Comparison of ENCODE assay signal across 24 cellular contexts in genomic region chr3:17057316-17057715, GRCh38.
DNase-seq lines count a peak whose midpoint lies in the region; ATAC-seq and TF ChIP-seq lines count a peak whose summit lies in the region.
"Had no signal": no experiment of that assay in that cellular context is flagged by ENCODE, and none has a peak within 500 bp of the region (broad histone marks: within the 10 kb centered on the region; RNA-seq: fewer than 3 reads in every experiment).

No MANE protein-coding gene starts in this region.

- H2AFZ ChIP-seq in GM23248 (no peak overlapping the region), SK-N-SH (ENCODE audit: low read depth) (0 out of 2 replicates have a peak overlapping the region, but pooled peaks have one; percentile 17)

- no peaks in the 10 kb centered on the region for H3K9me3 ChIP-seq in GM23248 (ENCODE audit: low read depth)
- no peaks in the 10 kb centered on the region for H3K9me3 ChIP-seq in SK-N-SH
- no peaks in the 10 kb centered on the region for H3K9me3 ChIP-seq in T-helper 17 cell (ENCODE audit: control insufficient read depth, low read length, poor library complexity, severe bottlenecking)
- H3K9me3 ChIP-seq in Peyer's patch = no peaks in the 10 kb centered on the region
- H3K9me3 ChIP-seq: testis had no signal

- H3K4me1 ChIP-seq in GM23248 (ENCODE audit: insufficient read depth) (peaks cover 23% of the 10 kb centered on the region), SK-N-SH (ENCODE audit: control insufficient read depth in 1 of 2, insufficient read depth in 2 of 2, low read depth in 1 of 2, low read length in 1 of 2) (no peaks in the 10 kb centered on the region), Peyer's patch (no peaks in the 10 kb centered on the region)

- H3K4me3 Mint-ChIP-seq in T-helper 17 cell = no peak overlapping the region
- H3K4me3 Mint-ChIP-seq: B cell; memory B cell; natural killer cell; T-helper 2 cell treated with Interferon-gamma antibody and Interleukin-4, amounts not matched to agents 5 μg/mL and 100 μg/mL, for 36 hours had no signal

- CTCF ChIA-PET in SK-N-SH (lab: Yijun Ruan, JAX) = interaction anchor here (1.4 kb wide), 1 partner anchor 11 kb away, joined by 3 read pairs; no protein-coding TSS in a partner anchor

- H3K27ac ChIP-seq in GM23248 (peak overlapping the region; percentile 66), SK-N-SH (ENCODE audit: low read depth in 2 of 2, low read length in 1 of 2) (peak overlapping the region in 1 of 2 experiments; percentile 60; a peak in 2 of 4 replicates), Peyer's patch (no peak overlapping the region)
- H3K27ac ChIP-seq: dorsolateral prefrontal cortex, testis had no signal

- peak in 1 of 2 experiments; percentile 52; a peak in 1 of 4 replicates for TF ChIP-seq EP300 in SK-N-SH (IDR thresholded peaks at IDR 0.05; ENCODE audit: borderline replicate concordance in 1 of 2, low read depth in 1 of 2, low read length in 1 of 2)

- H3K9ac ChIP-seq in GM23248 = peak overlapping the region; percentile 7; the same call in 1 of the 2 replicates
- no peak overlapping the region for H3K9ac ChIP-seq in SK-N-SH

- WGBS in GM23248 (ENCODE audit: low coverage in 1 of 2, low lambda C conversion rate in 2 of 2, missing lambda C conversion rate in 2 of 2), 2 experiments = 20 to 23% methylated on average over 4 of the region's 4 CpGs
- WGBS in SK-N-SH (ENCODE audit: low lambda C conversion rate) = 39% methylated on average over 4 of the region's 4 CpGs

- POLR2A ChIA-PET in SK-N-SH (lab: Yijun Ruan, JAX) = no interaction called here

- H4K20me1 ChIP-seq in GM23248 (ENCODE audit: insufficient read depth) (no peaks in the 10 kb centered on the region), SK-N-SH (ENCODE audit: insufficient read depth) (no peaks in the 10 kb centered on the region)

- no peak for ATAC-seq in T-helper 17 cell
- ATAC-seq: esophagus mucosa, natural killer cell had no signal

- H3K4me3 ChIP-seq in AG10803 (ENCODE audit: low read length) (no peak overlapping the region), GM23248 (no peak overlapping the region), SK-N-SH (ENCODE audit: low read depth in 2 of 2, low read length in 1 of 2) (no peak overlapping the region), fibroblast of mammary gland (ENCODE audit: control insufficient read depth, low read depth, low read length) (no peak overlapping the region), Peyer's patch (no peak overlapping the region)
- H3K4me3 ChIP-seq: dorsolateral prefrontal cortex, heart left ventricle, smooth muscle cell, testis had no signal

- TF ChIP-seq CTCF in AG10803 (conservative IDR thresholded peaks at IDR 0.05; ENCODE audit: low read length) (no peak), SK-N-SH (IDR thresholded peaks at IDR 0.05) (no peak), fibroblast of mammary gland (conservative IDR thresholded peaks at IDR 0.05; ENCODE audit: control insufficient read depth, insufficient read depth, low read depth, low read length) (no peak), Peyer's patch (IDR thresholded peaks at IDR 0.05) (no peak)

- peak overlapping the region; percentile 0 for H3K4me2 ChIP-seq in GM23248 (ENCODE audit: unreplicated experiment)
- H3K4me2 ChIP-seq in SK-N-SH = no peak overlapping the region
- H3K4me2 ChIP-seq: smooth muscle cell had no signal

- H3K27me3 Mint-ChIP-seq in T-helper 17 cell = no peaks in the 10 kb centered on the region
- H3K27me3 Mint-ChIP-seq: B cell, memory B cell, progenitor cell of endocrine pancreas had no signal

- in situ Hi-C loops in GM23248 (cut with MboI) = no loop called here

- H3K4me1 Mint-ChIP-seq in T-helper 17 cell = peaks cover 22% of the 10 kb centered on the region

- no peak overlapping the region for H3K27ac Mint-ChIP-seq in T-helper 17 cell
- H3K27ac Mint-ChIP-seq: B cell; memory B cell; progenitor cell of endocrine pancreas; T-helper 2 cell treated with Interferon-gamma antibody and Interleukin-4, amounts not matched to agents 5 μg/mL and 100 μg/mL, for 36 hours had no signal

- H3K9me2 ChIP-seq in GM23248 (ENCODE audit: insufficient read depth) (no peaks in the 10 kb centered on the region), SK-N-SH (no peaks in the 10 kb centered on the region)

- TF ChIP-seq POLR2A in Peyer's patch (IDR thresholded peaks at IDR 0.05) = no peak

- H3K27me3 ChIP-seq in GM23248 (replicated peaks; ENCODE audit: insufficient read depth) (no peaks in the 10 kb centered on the region), SK-N-SH (ENCODE audit: insufficient read depth) (no peaks in the 10 kb centered on the region), Peyer's patch (no peaks in the 10 kb centered on the region)
- H3K27me3 ChIP-seq: dorsolateral prefrontal cortex, heart left ventricle, testis had no signal

- TF ChIP-seq RAD21 in SK-N-SH (IDR thresholded peaks at IDR 0.05; ENCODE audit: low read length) = no peak

- H3K79me2 ChIP-seq in GM23248 (ENCODE audit: insufficient read depth) = no peaks in the 10 kb centered on the region
- no peaks in the 10 kb centered on the region for H3K79me2 ChIP-seq in SK-N-SH (ENCODE audit: insufficient read depth)

- H3K36me3 ChIP-seq in GM23248 (ENCODE audit: low read depth) (no peaks in the 10 kb centered on the region), SK-N-SH (replicated peaks in 1 of 2; ENCODE audit: control insufficient read depth in 1 of 2, insufficient read depth in 2 of 2, low read length in 1 of 2) (no peaks in the 10 kb centered on the region), Peyer's patch (no peaks in the 10 kb centered on the region)

- H3F3A ChIP-seq in GM23248 (ENCODE audit: insufficient read depth) (peaks cover 21% of the 10 kb centered on the region), SK-N-SH (replicated peaks; ENCODE audit: insufficient read depth) (peaks cover 17% of the 10 kb centered on the region)

- DNase-seq in AG10803 (ENCODE audit: low read depth) (peak; percentile 79), GM23248 (peak; percentile 90), SK-N-SH (no peak), fibroblast of mammary gland (ENCODE audit: low read depth) (peak; percentile 79), T-helper 17 cell (no peak), Peyer's patch (no peak), dermis blood vessel endothelial cell (no peak), NCI-H2171 treated with DMSO at 0.1 percent for 48 hours (lab: John Stamatoyannopoulos, UW) (no peak)
- DNase-seq: activated CD4-positive, alpha-beta T cell treated with anti-CD3 and anti-CD28 coated beads for 1 hour; activated naive CD4-positive, alpha-beta T cell treated with Interleukin-2 at 50 U/mL for 16 hours; dorsolateral prefrontal cortex; H7; heart left ventricle; natural killer cell; NCI-H1436; NCI-H446 treated with DMSO at 0.1 percent for 48 hours; stimulated activated CD4-positive, alpha-beta T cell treated with anti-CD3 and anti-CD28 coated beads, Interleukin-4, amount 100 ng/mL, for 4 hours; testis had no signal

- H3K36me3 Mint-ChIP-seq in T-helper 17 cell (ENCODE audit: low read depth) = peaks cover 10% of the 10 kb centered on the region

TF ChIP-seq in SK-N-SH, 30 proteins besides CTCF, POLR2A, EP300 and RAD21:
- TF ChIP-seq IRF3 (IDR thresholded peaks at IDR 0.05; ENCODE audit: low read depth, low read length) (no peak), TEAD4 (IDR thresholded peaks at IDR 0.05; ENCODE audit: borderline replicate concordance, insufficient read depth) (no peak), JUND (IDR thresholded peaks at IDR 0.05) (peak; percentile 39; the same call in 1 of the 2 replicates), CHD2 (IDR thresholded peaks at IDR 0.05; ENCODE audit: low read length, partially characterized antibody) (no peak), USF1 (IDR thresholded peaks at IDR 0.05; ENCODE audit: borderline replicate concordance, low read depth) (no peak), TCF12 (IDR thresholded peaks at IDR 0.05) (peak; percentile 63), FOSL2 (IDR thresholded peaks at IDR 0.05; ENCODE audit: borderline replicate concordance, low read depth) (peak; percentile 43; the same call in 1 of the 2 replicates), NFIC (IDR thresholded peaks at IDR 0.05; ENCODE audit: borderline replicate concordance) (peak; percentile 63)
- TF ChIP-seq, protein P1, sequence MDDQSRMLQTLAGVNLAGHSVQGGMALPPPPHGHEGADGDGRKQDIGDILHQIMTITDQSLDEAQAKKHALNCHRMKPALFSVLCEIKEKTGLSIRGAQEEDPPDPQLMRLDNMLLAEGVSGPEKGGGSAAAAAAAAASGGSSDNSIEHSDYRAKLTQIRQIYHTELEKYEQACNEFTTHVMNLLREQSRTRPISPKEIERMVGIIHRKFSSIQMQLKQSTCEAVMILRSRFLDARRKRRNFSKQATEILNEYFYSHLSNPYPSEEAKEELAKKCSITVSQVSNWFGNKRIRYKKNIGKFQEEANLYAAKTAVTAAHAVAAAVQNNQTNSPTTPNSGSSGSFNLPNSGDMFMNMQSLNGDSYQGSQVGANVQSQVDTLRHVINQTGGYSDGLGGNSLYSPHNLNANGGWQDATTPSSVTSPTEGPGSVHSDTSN (IDR thresholded peaks at IDR 0.05) = peak; percentile 75
TF ChIP-seq in SK-N-SH: peak in this region for 5.

Comparison
In these comparisons a context has a peak if more than half of its experiments do, and no peak if none do; other contexts are left out.
1. DNase-seq: peak in AG10803 (single experiment), GM23248 (single experiment) and fibroblast of mammary gland (single experiment); none in SK-N-SH (single experiment), T-helper 17 cell (0 of 3), Peyer's patch (0 of 3), dermis blood vessel endothelial cell (single experiment) and NCI-H2171 treated with DMSO at 0.1 percent for 48 hours (single experiment).